8 cellular contexts compared by ENCODE assay signal in genomic region chr5:66223637-66224036, GRCh38.
A peak's percentile ranks its signal among the peaks of the same experiment; 100 is the strongest.
DNase-seq lines count a peak whose midpoint lies in the region; ATAC-seq and TF ChIP-seq lines count a peak whose summit lies in the region.

No MANE protein-coding gene starts in this region.

- intact Hi-C loops in left ventricle myocardium inferior (cut with micrococcal nuclease), result no loop called here
- intact Hi-C loops in Right ventricle myocardium inferior (cut with DNase I), result no loop called here

- peaks cover 24% of the 10 kb centered on the region for H3K9me3 ChIP-seq in left ventricle myocardium inferior (replicated peaks)
- H3K9me3 ChIP-seq in RWPE2 (ENCODE audit: severe bottlenecking), result no peaks in the 10 kb centered on the region

- no peak for ATAC-seq in Right ventricle myocardium inferior
- ATAC-seq in RWPE2 (ENCODE audit: low read depth), result no peak
- ATAC-seq in foreskin keratinocyte, result no peak
- ATAC-seq in GM19452 (IDR thresholded peaks at IDR 0.05; ENCODE audit: unreplicated experiment), result no peak
- ATAC-seq in HG02973 (IDR thresholded peaks at IDR 0.05; ENCODE audit: unreplicated experiment), result no peak
- no peak for ATAC-seq in GM19324 (IDR thresholded peaks at IDR 0.05; ENCODE audit: low FRiP score, unreplicated experiment)
- no peak for ATAC-seq in HG03439 (IDR thresholded peaks at IDR 0.05; ENCODE audit: unreplicated experiment)

- no peak overlapping the region for H3K4me3 ChIP-seq in left ventricle myocardium inferior
- H3K4me3 ChIP-seq in RWPE2 (ENCODE audit: severe bottlenecking), result no peak overlapping the region

- DNase-seq in left ventricle myocardium inferior, result no peak
- DNase-seq in Right ventricle myocardium inferior (ENCODE audit: missing footprints), result no peak
- no peak for DNase-seq in RWPE2 (ENCODE audit: low spot score)
- no peak for DNase-seq in foreskin keratinocyte

- no peak overlapping the region for H3K27ac ChIP-seq in left ventricle myocardium inferior (replicated peaks)
- no peak overlapping the region for H3K27ac ChIP-seq in RWPE2 (ENCODE audit: poor library complexity, severe bottlenecking)
- H3K27ac ChIP-seq in foreskin keratinocyte, result no peak overlapping the region

- TF ChIP-seq CTCF in left ventricle myocardium inferior (IDR thresholded peaks at IDR 0.05; ENCODE audit: borderline replicate concordance), result peak; percentile 39
- TF ChIP-seq CTCF in RWPE2 (IDR thresholded peaks at IDR 0.05; ENCODE audit: poor library complexity, severe bottlenecking), result peak; percentile 35
- peak; percentile 54 for TF ChIP-seq CTCF in foreskin keratinocyte (conservative IDR thresholded peaks at IDR 0.05)

- H3K4me1 ChIP-seq in left ventricle myocardium inferior (no peaks in the 10 kb centered on the region), RWPE2 (ENCODE audit: insufficient read depth, poor library complexity, severe bottlenecking) (no peaks in the 10 kb centered on the region), foreskin keratinocyte (no peaks in the 10 kb centered on the region)

- H3K36me3 ChIP-seq in left ventricle myocardium inferior (no peaks in the 10 kb centered on the region), RWPE2 (ENCODE audit: low read depth) (no peaks in the 10 kb centered on the region)

- H3K27me3 ChIP-seq in left ventricle myocardium inferior (ENCODE audit: low read depth) (no peaks in the 10 kb centered on the region), RWPE2 (ENCODE audit: insufficient read depth, poor library complexity, severe bottlenecking) (no peaks in the 10 kb centered on the region), foreskin keratinocyte (peaks cover 22% of the 10 kb centered on the region)
